ENCODE assay signal across 17 cellular contexts in the genomic region with DNA sequence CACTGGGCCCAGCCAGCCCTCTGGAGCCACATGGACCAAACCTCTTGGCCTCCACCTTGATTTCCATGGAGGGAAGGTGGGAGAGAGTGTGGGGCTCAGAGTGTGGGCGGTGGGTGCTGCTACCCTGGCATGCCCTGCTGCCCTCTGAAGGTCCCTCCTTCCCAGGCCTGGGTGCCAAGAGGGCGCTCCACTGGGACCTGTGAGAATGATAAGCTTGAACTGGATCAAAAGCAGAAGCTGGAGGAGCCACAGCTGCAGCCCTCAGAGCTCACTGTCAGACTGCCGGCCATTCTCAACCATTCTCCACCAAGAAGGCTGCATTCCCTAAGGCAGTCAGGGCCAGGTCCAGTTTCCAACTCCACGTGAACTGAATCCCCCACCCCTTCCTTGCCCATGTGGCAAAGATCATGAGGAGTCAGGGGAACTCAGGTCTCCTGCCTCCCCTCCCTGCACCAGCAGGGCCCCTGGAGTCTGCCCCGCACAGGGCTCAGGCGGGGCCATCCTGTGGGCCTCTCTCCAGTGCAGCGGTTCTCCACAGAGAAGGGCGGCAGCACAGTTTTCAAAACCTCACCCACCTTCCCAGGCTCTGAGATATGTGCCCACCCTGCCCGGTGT. TPM values are rescaled to one million over a fixed set of nuclear protein-coding genes. Genes with fewer than 3 reads are reported as not detected.
DNase-seq lines count a peak whose midpoint lies in the region; ATAC-seq and TF ChIP-seq lines count a peak whose summit lies in the region.
"Had no signal": no experiment of that assay in that cellular context is flagged by ENCODE, and none has a peak within 500 bp of the region (broad histone marks: within the 10 kb centered on the region; RNA-seq: fewer than 3 reads in every experiment).

No MANE protein-coding gene starts in this region.

- peaks cover 65% of the 10 kb centered on the region for H3K4me1 Mint-ChIP-seq in brain
- peaks cover 50% of the 10 kb centered on the region for H3K4me1 Mint-ChIP-seq in neural progenitor cell
- H3K4me1 Mint-ChIP-seq in osteocyte (ENCODE audit: unreplicated experiment): peaks cover 40% of the 10 kb centered on the region
- H3K4me1 Mint-ChIP-seq: stimulated activated memory B cell treated with anti-CD40 and anti-IgM and Interleukin-4, amounts not matched to agents 10 μg/mL and 1 μg/mL and 100 μg/mL, for 72 hours had no signal

- H3K4me1 ChIP-seq in trophoblast cell (ENCODE audit: control insufficient read depth in 1 of 2, insufficient read depth in 2 of 2, low read length in 2 of 2) (peaks cover 12 to 19% of the 10 kb centered on the region in 2 experiments), upper lobe of left lung (peaks cover 0 to 19% (median 3%) of the 10 kb centered on the region in 4 donors), neural progenitor cell (peaks cover 27% of the 10 kb centered on the region)

- H3K36me3 Mint-ChIP-seq in brain (no peaks in the 10 kb centered on the region), neural progenitor cell (no peaks in the 10 kb centered on the region), osteocyte (ENCODE audit: unreplicated experiment) (no peaks in the 10 kb centered on the region)
- H3K36me3 Mint-ChIP-seq: activated naive CD8-positive, alpha-beta T cell; naive thymus-derived CD4-positive, alpha-beta T cell; stimulated activated memory B cell treated with anti-CD40 and anti-IgM and Interleukin-4, amounts not matched to agents 10 μg/mL and 1 μg/mL and 100 μg/mL, for 72 hours had no signal

- peaks cover 0 to 3% (median 0%) of the 10 kb centered on the region in 5 experiments for H3K9me3 Mint-ChIP-seq in brain
- no peaks in the 10 kb centered on the region for H3K9me3 Mint-ChIP-seq in neural progenitor cell
- H3K9me3 Mint-ChIP-seq in osteocyte (ENCODE audit: unreplicated experiment): no peaks in the 10 kb centered on the region
- H3K9me3 Mint-ChIP-seq: naive thymus-derived CD4-positive, alpha-beta T cell; stimulated activated memory B cell treated with anti-CD40 and anti-IgM and Interleukin-4, amounts not matched to agents 10 μg/mL and 1 μg/mL and 100 μg/mL, for 72 hours had no signal

- H2AK5ac ChIP-seq in trophoblast cell (ENCODE audit: low read length): no peak overlapping the region

- H3K4me3 Mint-ChIP-seq in brain: peak overlapping the region in 1 of 5 experiments; percentile 16
- H3K4me3 Mint-ChIP-seq in neural progenitor cell: no peak overlapping the region
- no peak overlapping the region for H3K4me3 Mint-ChIP-seq in osteocyte (ENCODE audit: unreplicated experiment)
- H3K4me3 Mint-ChIP-seq: activated CD4-positive, alpha-beta T cell treated with anti-CD3 and anti-CD28 coated beads for 36 hours; activated naive CD8-positive, alpha-beta T cell; naive thymus-derived CD4-positive, alpha-beta T cell; stimulated activated memory B cell treated with anti-CD40 and anti-IgM and Interleukin-4, amounts not matched to agents 10 μg/mL and 1 μg/mL and 100 μg/mL, for 72 hours; T-helper 17 cell had no signal

- no peak overlapping the region for H3K9ac ChIP-seq in trophoblast cell (ENCODE audit: low read length)
- no peak overlapping the region for H3K9ac ChIP-seq in neural progenitor cell
- H3K9ac ChIP-seq: BLaER1 treated with 17β-estradiol and CSF1 and Interleukin-3, amounts not matched to agents 10 nM and 100 nM had no signal

- peaks cover 2% of the 10 kb centered on the region for H3K79me1 ChIP-seq in trophoblast cell (ENCODE audit: low read length)

- peak overlapping the region; percentile 2 for H4K91ac ChIP-seq in trophoblast cell (ENCODE audit: low read depth, low read length)

- H3K27me3 Mint-ChIP-seq in brain (peaks cover 5% of the 10 kb centered on the region), neural progenitor cell (ENCODE audit: insufficient read depth, low read depth) (peaks cover 15% of the 10 kb centered on the region), osteocyte (ENCODE audit: unreplicated experiment) (no peaks in the 10 kb centered on the region)
- H3K27me3 Mint-ChIP-seq: activated CD4-positive, alpha-beta T cell treated with anti-CD3 and anti-CD28 coated beads for 36 hours; activated naive CD8-positive, alpha-beta T cell had no signal

- H2BK120ac ChIP-seq in trophoblast cell (ENCODE audit: insufficient read depth, low read length, poor library complexity): no peak overlapping the region

- no peak overlapping the region for H2BK12ac ChIP-seq in trophoblast cell (ENCODE audit: low read length)

- H3K27ac ChIP-seq in trophoblast cell (ENCODE audit: low read depth, low read length) (no peak overlapping the region), upper lobe of left lung (peak overlapping the region; percentile 35 to 71 (median 52)), neural progenitor cell (no peak overlapping the region)
- H3K27ac ChIP-seq: BLaER1 treated with 17β-estradiol and CSF1 and Interleukin-3, amounts not matched to agents 10 nM and 100 nM had no signal

- ATAC-seq in left cardiac atrium (peak; percentile 0 to 14), upper lobe of left lung (ENCODE audit: low FRiP score in 2 of 2) (no peak)
- ATAC-seq: activated CD4-positive, alpha-beta T cell treated with anti-CD3 and anti-CD28 coated beads for 36 hours; naive thymus-derived CD4-positive, alpha-beta T cell; stimulated activated memory B cell treated with anti-CD40 and anti-IgM and Interleukin-4, amounts not matched to agents 10 μg/mL and 1 μg/mL and 100 μg/mL, for 72 hours; T-helper 17 cell had no signal

- H4K20me1 ChIP-seq in neural progenitor cell (ENCODE audit: low read depth): peaks cover 14% of the 10 kb centered on the region
- H4K20me1 ChIP-seq: BLaER1 treated with 17β-estradiol and CSF1 and Interleukin-3, amounts not matched to agents 10 nM and 100 nM had no signal

- no peak overlapping the region for H3K14ac ChIP-seq in trophoblast cell (ENCODE audit: low read length)

- no peak overlapping the region for H4K12ac ChIP-seq in trophoblast cell (ENCODE audit: low read depth, low read length)

- no CpG with 5 or more reads among the region's 9 CpGs for WGBS in trophoblast cell (ENCODE audit: extremely low coverage, insufficient coverage, insufficient read length)
- 81 to 84% methylated on average over 7 to 9 of the region's 9 CpGs for WGBS in upper lobe of left lung, 2 donors

- DNase-seq in left cardiac atrium (no peak), trophoblast cell (no peak), upper lobe of left lung (no peak), neural progenitor cell (ENCODE audit: low spot score) (no peak), NCI-H82 (lab: John Stamatoyannopoulos, UW) (no peak), NCI-H1417 (lab: John Stamatoyannopoulos, UW) (no peak), osteocyte (ENCODE audit: extremely low spot score, unreplicated experiment) (no peak)
- DNase-seq: activated CD4-positive, alpha-beta T cell treated with anti-CD3 and anti-CD28 coated beads for 36 hours; central memory CD4-positive, alpha-beta T cell; kidney glomerular epithelial cell; naive thymus-derived CD4-positive, alpha-beta T cell; NCI-H2107; T-helper 17 cell had no signal

- H3K4me2 ChIP-seq in trophoblast cell (ENCODE audit: low read length): no peak overlapping the region
- H3K4me2 ChIP-seq in neural progenitor cell: no peak overlapping the region
- H3K4me2 ChIP-seq: BLaER1 treated with 17β-estradiol and CSF1 and Interleukin-3, amounts not matched to agents 10 nM and 100 nM had no signal

- no peak overlapping the region for H3K18ac ChIP-seq in trophoblast cell (ENCODE audit: low read length)

- no peaks in the 10 kb centered on the region for H3K27me3 ChIP-seq in trophoblast cell (ENCODE audit: insufficient read depth, low read length)
- H3K27me3 ChIP-seq in upper lobe of left lung: no peaks in the 10 kb centered on the region
- H3K27me3 ChIP-seq in neural progenitor cell: peaks cover 14% of the 10 kb centered on the region
- H3K27me3 ChIP-seq: BLaER1 treated with 17β-estradiol and CSF1 and Interleukin-3, amounts not matched to agents 10 nM and 100 nM had no signal

- no peak overlapping the region for H4K8ac ChIP-seq in trophoblast cell (ENCODE audit: low read depth, low read length)

- H3F3A ChIP-seq in neural progenitor cell (ENCODE audit: low read depth): peaks cover 23% of the 10 kb centered on the region

- peak overlapping the region; percentile 73 to 91 (median 90) for H3K27ac Mint-ChIP-seq in brain
- no peak overlapping the region for H3K27ac Mint-ChIP-seq in neural progenitor cell
- no peak overlapping the region for H3K27ac Mint-ChIP-seq in osteocyte (ENCODE audit: unreplicated experiment)
- H3K27ac Mint-ChIP-seq: activated CD4-positive, alpha-beta T cell treated with anti-CD3 and anti-CD28 coated beads for 36 hours; activated naive CD8-positive, alpha-beta T cell; naive thymus-derived CD4-positive, alpha-beta T cell; stimulated activated memory B cell treated with anti-CD40 and anti-IgM and Interleukin-4, amounts not matched to agents 10 μg/mL and 1 μg/mL and 100 μg/mL, for 72 hours; T-helper 17 cell had no signal

- TF ChIP-seq POLR2A in upper lobe of left lung (IDR thresholded peaks at IDR 0.05): no peak

- H2BK5ac ChIP-seq in trophoblast cell (ENCODE audit: low read depth, low read length, poor library complexity): no peak overlapping the region

- no peaks in the 10 kb centered on the region for H3K9me3 ChIP-seq in trophoblast cell (ENCODE audit: insufficient read depth, low read depth, low read length)
- H3K9me3 ChIP-seq in upper lobe of left lung: no peaks in the 10 kb centered on the region
- no peaks in the 10 kb centered on the region for H3K9me3 ChIP-seq in neural progenitor cell (ENCODE audit: low read depth)
- H3K9me3 ChIP-seq: BLaER1 treated with 17β-estradiol and CSF1 and Interleukin-3, amounts not matched to agents 10 nM and 100 nM had no signal

- TF ChIP-seq EP300 in upper lobe of left lung (IDR thresholded peaks at IDR 0.05): no peak

- intact Hi-C loops in left cardiac atrium (cut with DNase I): no loop called here

- no peaks in the 10 kb centered on the region for H3K79me2 ChIP-seq in trophoblast cell (ENCODE audit: control insufficient read depth, insufficient read depth, low read length, poor library complexity)
- H3K79me2 ChIP-seq in neural progenitor cell (ENCODE audit: low read depth): no peaks in the 10 kb centered on the region

- H3K36me3 ChIP-seq in trophoblast cell (ENCODE audit: control insufficient read depth in 1 of 2, insufficient read depth in 2 of 2, low read length in 2 of 2): no peaks in the 10 kb centered on the region
- H3K36me3 ChIP-seq in upper lobe of left lung: no peaks in the 10 kb centered on the region
- H3K36me3 ChIP-seq in neural progenitor cell: no peaks in the 10 kb centered on the region
- H3K36me3 ChIP-seq: BLaER1 treated with 17β-estradiol and CSF1 and Interleukin-3, amounts not matched to agents 10 nM and 100 nM had no signal

- TF ChIP-seq CTCF in brain (conservative IDR thresholded peaks at IDR 0.05) (no peak), upper lobe of left lung (IDR thresholded peaks at IDR 0.05) (no peak), neural progenitor cell (IDR thresholded peaks at IDR 0.05) (no peak), osteocyte (IDR thresholded peaks at IDR 0.05) (no peak)

- H3K4ac ChIP-seq in trophoblast cell (ENCODE audit: low read depth, low read length): no peak overlapping the region

- H3K4me3 ChIP-seq in trophoblast cell (ENCODE audit: low read depth, low read length): no peak overlapping the region
- no peak overlapping the region for H3K4me3 ChIP-seq in upper lobe of left lung
- H3K4me3 ChIP-seq in neural progenitor cell: no peak overlapping the region
- H3K4me3 ChIP-seq: BLaER1 treated with 17β-estradiol and CSF1 and Interleukin-3, amounts not matched to agents 10 nM and 100 nM had no signal

- H2AFZ ChIP-seq in trophoblast cell (ENCODE audit: insufficient read depth, low read length, poor library complexity): no peak overlapping the region
- H2AFZ ChIP-seq in neural progenitor cell (replicated peaks): no peak overlapping the region

- H3K23ac ChIP-seq in trophoblast cell (ENCODE audit: low read length): no peak overlapping the region

RNA-seq across cellular contexts. Expression of a gene that starts 19.5 kb away (rescaled TPM):
- 0.17 TPM for polyA plus RNA-seq in brain (ENCODE audit: insufficient read depth, low read depth, low replicate concordance)
- total RNA-seq in left cardiac atrium (under 1 TPM; 0.31 to 0.85 TPM), upper lobe of left lung (1 to 10 TPM in 2 of 6 donors, under 1 TPM in 2, not detected in 2; 0.37 to 1.3 (median 0.77) TPM), neural progenitor cell (ENCODE audit: low replicate concordance) (not detected in 2 replicates), osteocyte (not detected in 2 replicates)
- 0.03 and 0.04 TPM in 2 replicates for polyA plus RNA-seq in trophoblast cell (2013)
- total RNA-seq: activated CD4-positive, alpha-beta T cell treated with anti-CD3 and anti-CD28 coated beads for 36 hours; T-helper 17 cell had no signal
- polyA plus RNA-seq: naive thymus-derived CD4-positive, alpha-beta T cell had no signal

Comparison
In these comparisons a context has a peak if more than half of its experiments do, and no peak if none do; other contexts are left out.
1. H3K27ac Mint-ChIP-seq: peak in brain (5 of 5); none in neural progenitor cell (single experiment) and osteocyte (single experiment).
2. ATAC-seq: peak in left cardiac atrium (2 of 2); none in upper lobe of left lung (0 of 2).
3. H3K27ac ChIP-seq: peak in upper lobe of left lung (4 of 4); none in trophoblast cell (single experiment) and neural progenitor cell (single experiment).